Comparison of ENCODE assay signal across 1 cellular context in genomic region chr6:148435386-148435785, GRCh38.
TF ChIP-seq lines count a peak whose summit lies in the region.

No MANE protein-coding gene starts in this region.

TF ChIP-seq in IMR-90, 13 proteins besides CTCF, POLR2A, EP300 and RAD21 (continued from another document):
- TF ChIP-seq MXI1 (IDR thresholded peaks at IDR 0.05; ENCODE audit: borderline replicate concordance, low read depth, low read length), result no peak
- TF ChIP-seq MAZ (IDR thresholded peaks at IDR 0.05; ENCODE audit: borderline replicate concordance, low read depth, low read length), result no peak
- TF ChIP-seq RFX5 (IDR thresholded peaks at IDR 0.05; ENCODE audit: low read depth, low read length), result no peak
- peak; percentile 83 for TF ChIP-seq USF2 (IDR thresholded peaks at IDR 0.05; ENCODE audit: low read depth, low read length)
